ENCODE assay signal across 13 cellular contexts in genomic region chr6:47437592-47437991, GRCh38. TPM values are rescaled to one million over a fixed set of nuclear protein-coding genes. Genes with fewer than 3 reads are reported as not detected.
DNase-seq lines count a peak whose midpoint lies in the region; ATAC-seq, FAIRE-seq and TF ChIP-seq lines count a peak whose summit lies in the region.
"Had no signal": no experiment of that assay in that cellular context is flagged by ENCODE, and none has a peak within 500 bp of the region (broad histone marks: within the 10 kb centered on the region; RNA-seq: fewer than 3 reads in every experiment).

No MANE protein-coding gene starts in this region.

- intact Hi-C loops in right lobe of liver (cut with DNase I), result no loop called here
- intact Hi-C loops in HepG2 (cut with micrococcal nuclease; ENCODE audit: unreplicated experiment), result no loop called here
- intact Hi-C loops in head of caudate nucleus (cut with DNase I), result no loop called here

- DNase-seq in right lobe of liver (no peak), HepG2 (ENCODE audit: low spot score) (no peak), MM.1S (no peak), iPS-NIHi7 (ENCODE audit: extremely low spot score) (no peak), head of caudate nucleus (no peak), NCI-H1436 (lab: John Stamatoyannopoulos, UW) (no peak)
- DNase-seq in stimulated activated CD4-positive, alpha-beta T cell treated with anti-CD3 and anti-CD28 coated beads, Interleukin-4, amount 100 ng/mL, for 1 hour, result no peak
- DNase-seq: activated T-cell treated with anti-CD3 and anti-CD28 coated beads, Interleukin-2, amount 50 U/mL, for 1 hour; NCI-H226; SW 1271 had no signal

- H3K27ac ChIP-seq in right lobe of liver, result no peak overlapping the region
- H3K27ac ChIP-seq in HepG2 (ENCODE audit: extremely low read length, insufficient read depth, low read length), result no peak overlapping the region
- no peak overlapping the region for H3K27ac ChIP-seq in MM.1S (ENCODE audit: low read length)
- H3K27ac ChIP-seq: thoracic aorta had no signal

- in situ Hi-C loops in HepG2 (cut with HindIII; ENCODE audit: extremely low pct_ligation_motif_present, low pct_unique_long_range_greater_than_20kb), result no loop called here

- TF ChIP-seq CTCF in right lobe of liver (IDR thresholded peaks at IDR 0.05) (no peak), HepG2 (CRISPR knock-in tag; IDR thresholded peaks at IDR 0.05) (no peak), MM.1S (IDR thresholded peaks at IDR 0.05; ENCODE audit: low read length) (no peak)

- TF ChIP-seq RAD21 in HepG2 (CRISPR knock-in tag; IDR thresholded peaks at IDR 0.05), result no peak

- H3K4me3 ChIP-seq in right lobe of liver (no peak overlapping the region), HepG2 (replicated peaks in 1 of 3; ENCODE audit: insufficient read depth in 1 of 3, low read depth in 2 of 3, low read length in 3 of 3) (no peak overlapping the region), MM.1S (ENCODE audit: low read length) (no peak overlapping the region)
- H3K4me3 ChIP-seq: thoracic aorta had no signal

- ATAC-seq in right lobe of liver (peak in 3 of 4 donors; percentile 47 to 59 (median 56)), HepG2 (no peak; the same call in 2 of the 3 replicates), HG02840 (IDR thresholded peaks at IDR 0.05; ENCODE audit: low FRiP score, unreplicated experiment) (peak; percentile 49)

- H2AFZ ChIP-seq in HepG2 (ENCODE audit: low read length) (no peak overlapping the region), MM.1S (ENCODE audit: low read length) (no peak overlapping the region)

- H3K9me2 ChIP-seq in MM.1S (replicated peaks; ENCODE audit: insufficient read depth, low read length), result no peaks in the 10 kb centered on the region

- H3K27me3 ChIP-seq in right lobe of liver, result no peaks in the 10 kb centered on the region
- no peaks in the 10 kb centered on the region for H3K27me3 ChIP-seq in HepG2 (ENCODE audit: control insufficient read depth in 1 of 2, insufficient read depth in 2 of 2, low read length in 2 of 2)
- H3K27me3 ChIP-seq in MM.1S (replicated peaks; ENCODE audit: insufficient read depth, low read length), result no peaks in the 10 kb centered on the region

- H3K9ac ChIP-seq in HepG2 (ENCODE audit: insufficient read depth, low read depth, low read length) (no peak overlapping the region), MM.1S (ENCODE audit: low read length) (no peak overlapping the region)

- TF ChIP-seq EP300 in HepG2 (IDR thresholded peaks at IDR 0.05; ENCODE audit: low read depth in 2 of 2, low read length in 2 of 2), result no peak
- TF ChIP-seq EP300 in HepG2 (CRISPR knock-in tag; IDR thresholded peaks at IDR 0.05; ENCODE audit: borderline replicate concordance), result no peak

- no peaks in the 10 kb centered on the region for H3K79me2 ChIP-seq in HepG2 (ENCODE audit: insufficient read depth, low read length)
- H3K79me2 ChIP-seq in MM.1S (ENCODE audit: low read length), result no peaks in the 10 kb centered on the region

- H3K4me1 ChIP-seq in right lobe of liver (peaks cover 0 to 13% (median 0%) of the 10 kb centered on the region in 4 donors), HepG2 (ENCODE audit: insufficient read depth, low read length) (peaks cover 12% of the 10 kb centered on the region), MM.1S (ENCODE audit: low read length) (peaks cover 6% of the 10 kb centered on the region)

- CTCF ChIA-PET in HepG2 (lab: Yijun Ruan, JAX; ENCODE audit: low intra/inter-chr PET ratio, low total read pairs), result no interaction called here

- no peak for FAIRE-seq in HepG2 (lab: Jason Lieb, UNC)
- FAIRE-seq: A204.1 had no signal

- 27% methylated on average over 3 of the region's 4 CpGs for WGBS in right lobe of liver (ENCODE audit: insufficient coverage, low coverage, low lambda C conversion rate, missing lambda C conversion rate)
- 13% methylated on average over 4 of the region's 4 CpGs for WGBS in HepG2 (ENCODE audit: low lambda C conversion rate)

- H3K36me3 ChIP-seq in right lobe of liver (no peaks in the 10 kb centered on the region), HepG2 (replicated peaks in 1 of 2; ENCODE audit: control insufficient read depth in 1 of 2, insufficient read depth in 2 of 2, low read length in 2 of 2) (no peaks in the 10 kb centered on the region), MM.1S (replicated peaks; ENCODE audit: insufficient read depth, low read length) (no peaks in the 10 kb centered on the region)
- H3K36me3 ChIP-seq: thoracic aorta had no signal

- H3K9me3 ChIP-seq in right lobe of liver (no peaks in the 10 kb centered on the region), HepG2 (ENCODE audit: low read length) (no peaks in the 10 kb centered on the region), MM.1S (replicated peaks; ENCODE audit: insufficient read depth, low read length) (no peaks in the 10 kb centered on the region)
- H3K9me3 ChIP-seq: thoracic aorta had no signal

- POLR2A ChIA-PET in HepG2 (lab: Yijun Ruan, JAX), result no interaction called here

- H4K20me1 ChIP-seq in HepG2 (ENCODE audit: insufficient read depth, low read length) (no peaks in the 10 kb centered on the region), MM.1S (ENCODE audit: insufficient read depth, low read length) (no peaks in the 10 kb centered on the region)

- H3K4me2 ChIP-seq in HepG2 (ENCODE audit: low read depth, low read length) (no peak overlapping the region), MM.1S (ENCODE audit: low read depth, low read length) (0 out of 2 replicates have a peak overlapping the region, but pooled peaks have one; percentile 11)

- no peaks in the 10 kb centered on the region for H3F3A ChIP-seq in MM.1S (ENCODE audit: insufficient read depth, low read length)

- no peak for TF ChIP-seq POLR2A in right lobe of liver (IDR thresholded peaks at IDR 0.05)
- TF ChIP-seq POLR2A in HepG2 (IDR thresholded peaks at IDR 0.05; ENCODE audit: insufficient read depth in 1 of 2, low read depth in 2 of 2, low read length in 2 of 2), result no peak

- no TSS peak for BruUV-seq in HepG2 (replicated peaks; lab: Mats Ljungman, UMichigan)

TF ChIP-seq in HepG2, 621 proteins besides CTCF, POLR2A, EP300 and RAD21:
- TF ChIP-seq MEIS1 (CRISPR knock-in tag; IDR thresholded peaks at IDR 0.05; ENCODE audit: borderline replicate concordance), result no peak
- no peak for TF ChIP-seq ARHGAP35 (CRISPR knock-in tag; IDR thresholded peaks at IDR 0.05; ENCODE audit: borderline replicate concordance)
- TF ChIP-seq ZNF691 (CRISPR knock-in tag; IDR thresholded peaks at IDR 0.05; ENCODE audit: borderline replicate concordance, low read depth), result no peak
- TF ChIP-seq ZKSCAN5 (CRISPR knock-in tag; IDR thresholded peaks at IDR 0.05), result no peak
- TF ChIP-seq REXO4 (CRISPR knock-in tag; IDR thresholded peaks at IDR 0.05; ENCODE audit: borderline replicate concordance), result no peak
- TF ChIP-seq TARDBP (CRISPR knock-in tag; IDR thresholded peaks at IDR 0.05), result no peak
- TF ChIP-seq PBX2 (CRISPR knock-in tag; IDR thresholded peaks at IDR 0.05), result no peak
TF ChIP-seq in HepG2: peak in this region for 0.

RNA-seq across cellular contexts. Expression of gene CD2AP, which starts 40.0 kb away (rescaled TPM):
- total RNA-seq in right lobe of liver, result 10 to 100 TPM; 12.0 to 24.8 (median 15.1) TPM
- 31.9 and 40.1 TPM in 2 replicates for total RNA-seq in HepG2 (2016; rRNA removed; fragmentation: Illumina TruSeq; extraction: Trizol)
- 12.4 and 19.0 TPM in 2 replicates for total RNA-seq in HepG2 (2016; cell fraction: cytosol; rRNA removed; fragmentation: Illumina TruSeq; extraction: Trizol; ENCODE audit: low read depth)
- 30.7 and 38.4 TPM in 2 replicates for total RNA-seq in HepG2 (2016; cell fraction: insoluble cytoplasmic fraction; rRNA removed; fragmentation: Illumina TruSeq; extraction: Trizol)
- total RNA-seq in HepG2 (2016; cell fraction: membrane; rRNA removed; fragmentation: Illumina TruSeq; extraction: Trizol), result 12.4 and 12.6 TPM in 2 replicates
- total RNA-seq in HepG2 (2016; cell fraction: nucleus; rRNA removed; fragmentation: Illumina TruSeq; extraction: Trizol), result 42.9 and 47.2 TPM in 2 replicates
- polyA plus RNA-seq in HepG2 (2011; rRNA removed), result 6.0 and 8.6 TPM in 2 replicates
- 2.4 and 4.1 TPM in 2 replicates for polyA plus RNA-seq in HepG2 (2011; cell fraction: cytosol; rRNA removed)
- 5.8 and 8.0 TPM in 2 replicates for polyA plus RNA-seq in HepG2 (2011; cell fraction: nucleus; rRNA removed)
- 20.4 and 25.9 TPM in 2 replicates for polyA plus RNA-seq in HepG2 (2012)
- polyA plus RNA-seq in HepG2 (2016; cell fraction: cytosol; fragmentation: Illumina TruSeq; extraction: Trizol; ENCODE audit: low read depth), result 1.0 and 1.1 TPM in 2 replicates
- 41.6 and 46.6 TPM in 2 replicates for polyA plus RNA-seq in HepG2 (2016; cell fraction: insoluble cytoplasmic fraction; fragmentation: Illumina TruSeq; extraction: Trizol; ENCODE audit: low read depth)
- polyA plus RNA-seq in HepG2 (2016; cell fraction: membrane; fragmentation: Illumina TruSeq; extraction: Trizol; ENCODE audit: low read depth), result 5.3 and 5.7 TPM in 2 replicates
- polyA plus RNA-seq in HepG2 (2016; cell fraction: nucleus; fragmentation: Illumina TruSeq; extraction: Trizol; ENCODE audit: insufficient read depth, low read depth), result 31.0 and 34.8 TPM in 2 replicates
- polyA minus RNA-seq in HepG2 (2011; rRNA and poly(A)+ RNA removed; ENCODE audit: low replicate concordance), result 1.9 and 2.4 TPM in 2 replicates
- polyA minus RNA-seq in HepG2 (2011; cell fraction: cytosol; rRNA and poly(A)+ RNA removed), result 9.9 and 10.5 TPM in 2 replicates
- polyA minus RNA-seq in HepG2 (2011; cell fraction: nucleus; rRNA and poly(A)+ RNA removed), result 84.8 and 85.6 TPM in 2 replicates
